In genomic region chr17:21740836-21741235, GRCh38 we compare ENCODE assay signal across 11 cellular contexts. TPM values are rescaled to one million over a fixed set of nuclear protein-coding genes. Genes with fewer than 3 reads are reported as not detected.
"Had no signal": no experiment of that assay in that cellular context is flagged by ENCODE, and none has a peak within 500 bp of the region (broad histone marks: within the 10 kb centered on the region; RNA-seq: fewer than 3 reads in every experiment).

No MANE protein-coding gene starts in this region.

RNA-seq across cellular contexts. Expression of gene KCNJ18, which starts 48.5 kb away (rescaled TPM):
- total RNA-seq: activated CD4-positive, alpha-beta T cell treated with anti-CD3 and anti-CD28 coated beads, Interleukin-2, amount 10 ng/mL, durations not matched to agents 24 days and 14 days; activated CD8-positive, alpha-beta memory T cell treated with anti-CD3 and anti-CD28 coated beads for 36 hours; activated CD8-positive, alpha-beta T cell treated with anti-CD3 and anti-CD28 coated beads for 36 hours; activated T-cell treated with anti-CD3 and anti-CD28 coated beads, Interleukin-2, amount 50 U/mL, for 72 hours; activated T-helper 17 cell treated with anti-CD3 and anti-CD28 coated beads, Interleukin-2, amount 50 U/mL, for 72 hours; ascending aorta; cardiac muscle cell; LHCN-M2; OCI-LY7; PC-9; SJCRH30 had no signal
- polyA plus RNA-seq: cardiac muscle cell had no signal
